ENCODE assay signal across 17 cellular contexts in genomic region chr12:74725154-74725553, GRCh38.
DNase-seq lines count a peak whose midpoint lies in the region; ATAC-seq, FAIRE-seq and TF ChIP-seq lines count a peak whose summit lies in the region.
"Had no signal": no experiment of that assay in that cellular context is flagged by ENCODE, and none has a peak within 500 bp of the region (broad histone marks: within the 10 kb centered on the region; RNA-seq: fewer than 3 reads in every experiment).

No MANE protein-coding gene starts in this region.

- TF ChIP-seq CTCF in K562 (IDR thresholded peaks at IDR 0.05 in 2 of 3, conservative IDR thresholded peaks at IDR 0.05 in 1 of 3; ENCODE audit: insufficient read depth in 2 of 3, low read depth in 1 of 3, low read length in 3 of 3): no peak
- no peak for TF ChIP-seq CTCF in retinal pigment epithelial cell (conservative IDR thresholded peaks at IDR 0.05; ENCODE audit: low read depth, low read length)
- no peak for TF ChIP-seq CTCF in thyroid gland (IDR thresholded peaks at IDR 0.05)

- BruUV-seq in K562 (replicated peaks; lab: Mats Ljungman, UMichigan): no TSS peak

- WGBS in K562 (ENCODE audit: insufficient coverage, low coverage, missing lambda C conversion rate): 0% methylated on average over 1 of the region's 1 CpG
- 75 to 81% methylated on average over 1 of the region's 1 CpG for WGBS in thyroid gland, 2 donors

- TF ChIP-seq EP300 in K562 (IDR thresholded peaks at IDR 0.05; ENCODE audit: low read length): no peak

- intact Hi-C loops in K562 (cut with micrococcal nuclease): no loop called here
- intact Hi-C loops in thyroid gland (cut with DNase I): no loop called here

- no peaks in the 10 kb centered on the region for H3K79me2 ChIP-seq in K562 (ENCODE audit: control insufficient read depth, insufficient read depth, low read length)

- H3K27ac ChIP-seq in K562 (ENCODE audit: extremely low read depth, low read depth, low read length) (no peak overlapping the region), thyroid gland (no peak overlapping the region)
- H3K27ac ChIP-seq: A549, epithelial cell of prostate had no signal

- CTCF ChIA-PET in K562 (lab: Yijun Ruan, JAX; ENCODE audit: low intra/inter-chr PET ratio): no interaction called here

- H4K20me1 ChIP-seq in K562 (replicated peaks; ENCODE audit: control insufficient read depth, insufficient read depth, low read length): no peaks in the 10 kb centered on the region

- H3K4me1 ChIP-seq in K562 (replicated peaks in 1 of 2; ENCODE audit: control insufficient read depth in 2 of 2, insufficient read depth in 2 of 2, low read length in 2 of 2) (no peaks in the 10 kb centered on the region), thyroid gland (no peaks in the 10 kb centered on the region)
- H3K4me1 ChIP-seq: A549 had no signal

- H2AFZ ChIP-seq in K562 (ENCODE audit: low read depth, low read length): no peak overlapping the region

- no peaks in the 10 kb centered on the region for H3K9me3 ChIP-seq in K562 (replicated peaks; ENCODE audit: control insufficient read depth, insufficient read depth, low read depth, low read length)
- H3K9me3 ChIP-seq in thyroid gland: no peaks in the 10 kb centered on the region
- H3K9me3 ChIP-seq: A549 had no signal

- H3K4me3 ChIP-seq in K562: no peak overlapping the region
- no peak overlapping the region for H3K4me3 ChIP-seq in retinal pigment epithelial cell (ENCODE audit: low read length)
- no peak overlapping the region for H3K4me3 ChIP-seq in thyroid gland (replicated peaks in 1 of 3)
- H3K4me3 ChIP-seq: A549 had no signal

- H3K27me3 ChIP-seq in K562 (ENCODE audit: control insufficient read depth in 2 of 2, insufficient read depth in 2 of 2, low read length in 2 of 2) (no peaks in the 10 kb centered on the region), thyroid gland (no peaks in the 10 kb centered on the region)

- in situ Hi-C loops in K562 (cut with MboI): no loop called here

- TF ChIP-seq POLR2A in K562 (conservative IDR thresholded peaks at IDR 0.05) (no peak), thyroid gland (IDR thresholded peaks at IDR 0.05) (no peak)

- DNase-seq in NCI-H748 (lab: John Stamatoyannopoulos, UW; ENCODE audit: unreplicated experiment): peak; percentile 2
- DNase-seq in NCI-H748 treated with DMSO at 0.1 percent for 48 hours (lab: John Stamatoyannopoulos, UW): no peak
- peak; percentile 9 for DNase-seq in NCI-H2196 (lab: John Stamatoyannopoulos, UW; ENCODE audit: unreplicated experiment)
- no peak for DNase-seq in K562 (ENCODE audit: extremely low read depth in 1 of 4, low spot score in 3 of 4)
- DNase-seq in retinal pigment epithelial cell (ENCODE audit: low read depth): peak; percentile 92
- DNase-seq in NK-92 (lab: John Stamatoyannopoulos, UW; ENCODE audit: unreplicated experiment): no peak
- no peak for DNase-seq in thyroid gland
- DNase-seq: aorta; dermis blood vessel endothelial cell; KBM-7; left ventricle myocardium superior; NCI-H1092; NCI-H2171; NK-92 treated with Interleukin-12 subunit alpha and Interleukin-12 subunit beta, amount 100 ng/mL, for 24 hours had no signal

- no peak overlapping the region for H3K4me2 ChIP-seq in K562 (ENCODE audit: insufficient read depth, low read length)
- H3K4me2 ChIP-seq: A549 had no signal

- H3K9me1 ChIP-seq in K562 (ENCODE audit: control insufficient read depth, insufficient read depth, low read length): no peaks in the 10 kb centered on the region

- no peak overlapping the region for H3K9ac ChIP-seq in K562 (ENCODE audit: insufficient read depth in 1 of 2, low read depth in 2 of 2, low read length in 2 of 2)

- no peak for FAIRE-seq in K562 (lab: Jason Lieb, UNC)
- FAIRE-seq: A549 had no signal

- no peaks in the 10 kb centered on the region for H3K36me3 ChIP-seq in K562 (ENCODE audit: control insufficient read depth, insufficient read depth, low read length)
- H3K36me3 ChIP-seq in thyroid gland: no peaks in the 10 kb centered on the region

- POLR2A ChIA-PET in K562 (lab: Yijun Ruan, JAX): no interaction called here

- ATAC-seq in K562 (no peak), HG02970 (IDR thresholded peaks at IDR 0.05; ENCODE audit: low FRiP score, unreplicated experiment) (no peak)
- ATAC-seq: A549, left ventricle myocardium superior had no signal

- TF ChIP-seq RAD21 in K562 (CRISPR knock-in tag; conservative IDR thresholded peaks at IDR 0.05 in 1 of 2, IDR thresholded peaks at IDR 0.05 in 1 of 2): no peak

TF ChIP-seq in K562, 482 proteins besides CTCF, POLR2A, EP300 and RAD21:
- peak; percentile 42; the same call in 1 of the 2 replicates for TF ChIP-seq NFIC (IDR thresholded peaks at IDR 0.05)
- no peak for TF ChIP-seq E4F1 (CRISPR knock-in tag; IDR thresholded peaks at IDR 0.05; ENCODE audit: borderline replicate concordance)
- TF ChIP-seq ZNF253 (CRISPR knock-in tag; conservative IDR thresholded peaks at IDR 0.05): no peak
- no peak for TF ChIP-seq HDAC2 (IDR thresholded peaks at IDR 0.05)
- no peak for TF ChIP-seq POLR2AphosphoS5 (IDR thresholded peaks at IDR 0.05; ENCODE audit: control insufficient read depth, insufficient read depth, low read depth, low read length)
- no peak for TF ChIP-seq TFAP4 (CRISPR knock-in tag; IDR thresholded peaks at IDR 0.05; ENCODE audit: borderline replicate concordance)
- no peak for TF ChIP-seq HDAC6 (IDR thresholded peaks at IDR 0.05; ENCODE audit: low read depth, low read length)
TF ChIP-seq in K562: peak in this region for 1.

Comparison
In these comparisons a context has a peak if more than half of its experiments do, and no peak if none do; other contexts are left out.
1. DNase-seq: peak in NCI-H748 (single experiment), NCI-H2196 (single experiment) and retinal pigment epithelial cell (single experiment); none in NCI-H748 treated with DMSO at 0.1 percent for 48 hours (single experiment), K562 (0 of 4), NK-92 (single experiment) and thyroid gland (0 of 2).